21 cellular contexts compared by ENCODE assay signal in genomic region chr15:33551860-33552259, GRCh38.
DNase-seq lines count a peak whose midpoint lies in the region.
"Had no signal": no experiment of that assay in that cellular context is flagged by ENCODE, and none has a peak within 500 bp of the region (broad histone marks: within the 10 kb centered on the region; RNA-seq: fewer than 3 reads in every experiment).

No MANE protein-coding gene starts in this region.

- H3K36me3 ChIP-seq in BLaER1 treated with 17β-estradiol and CSF1 and Interleukin-3, amounts not matched to agents 10 nM and 100 nM: no peaks in the 10 kb centered on the region
- H3K36me3 ChIP-seq in H7 (replicated peaks; ENCODE audit: control insufficient read depth, insufficient read depth, low read length): no peaks in the 10 kb centered on the region

- peaks cover 5 to 24% (median 16%) of the 10 kb centered on the region in 10 experiments; a peak in 18 of 20 replicates for H3K4me1 ChIP-seq in BLaER1 treated with 17β-estradiol and CSF1 and Interleukin-3, amounts not matched to agents 10 nM and 100 nM
- H3K4me1 ChIP-seq: SJCRH30 had no signal

- peaks cover 0 to 33% (median 6%) of the 10 kb centered on the region in 11 experiments; a peak in 15 of 22 replicates for H3K9me3 ChIP-seq in BLaER1 treated with 17β-estradiol and CSF1 and Interleukin-3, amounts not matched to agents 10 nM and 100 nM (replicated peaks in 1 of 11)
- H3K9me3 ChIP-seq: SJCRH30 had no signal

- no peak overlapping the region for H3K27ac ChIP-seq in BLaER1 treated with 17β-estradiol and CSF1 and Interleukin-3, amounts not matched to agents 10 nM and 100 nM
- H3K27ac ChIP-seq: HL-60, SJCRH30 had no signal

- H3K4me3 ChIP-seq in BLaER1 treated with 17β-estradiol and CSF1 and Interleukin-3, amounts not matched to agents 10 nM and 100 nM: no peak overlapping the region
- H3K4me3 ChIP-seq in H7 (ENCODE audit: insufficient read depth, low read depth, low read length): no peak overlapping the region
- H3K4me3 ChIP-seq: SJCRH30 had no signal

- H3K27me3 ChIP-seq in BLaER1 treated with 17β-estradiol and CSF1 and Interleukin-3, amounts not matched to agents 10 nM and 100 nM: no peaks in the 10 kb centered on the region
- H3K27me3 ChIP-seq in H7 (ENCODE audit: control insufficient read depth, insufficient read depth, low read length): no peaks in the 10 kb centered on the region
- H3K27me3 ChIP-seq: SJCRH30 had no signal

- H3K9ac ChIP-seq in BLaER1 treated with 17β-estradiol and CSF1 and Interleukin-3, amounts not matched to agents 10 nM and 100 nM: no peak overlapping the region

- H4K20me1 ChIP-seq in BLaER1 treated with 17β-estradiol and CSF1 and Interleukin-3, amounts not matched to agents 10 nM and 100 nM: no peaks in the 10 kb centered on the region

- peak overlapping the region in 9 of 11 experiments; percentile 7 to 64 (median 47); a peak in 12 of 22 replicates for H3K4me2 ChIP-seq in BLaER1 treated with 17β-estradiol and CSF1 and Interleukin-3, amounts not matched to agents 10 nM and 100 nM

- intact Hi-C loops in head of caudate nucleus (cut with DNase I): no loop called here

- DNase-seq in anterior cingulate cortex (lab: John Stamatoyannopoulos, UW): peak in 32 of 58 donors; percentile 5 to 72 (median 36)
- peak in 32 of 42 donors; percentile 16 to 76 (median 38) for DNase-seq in head of caudate nucleus
- peak; percentile 59 for DNase-seq in putamen (ENCODE audit: low spot score)
- no peak for DNase-seq in H7
- DNase-seq in retina: no peak
- no peak for DNase-seq in SHP77 treated with DMSO at 0.1 percent for 48 hours (lab: John Stamatoyannopoulos, UW)
- DNase-seq in NCI-H1436 (lab: John Stamatoyannopoulos, UW): no peak
- DNase-seq: CD4-positive, alpha-beta memory T cell; COR-L47; EL; NCI-H1092; NCI-H1417 treated with DMSO at 0.1 percent for 48 hours; NCI-H187 treated with DMSO at 0.1 percent for 48 hours; NCI-H446; NCI-H526; NCI-H82; NK-92 treated with Interleukin-12 subunit alpha and Interleukin-12 subunit beta, amount 100 ng/mL, for 24 hours; PC-3; SJCRH30 had no signal

Comparison
In these comparisons a context has a peak if more than half of its experiments do, and no peak if none do; other contexts are left out.
1. DNase-seq: peak in anterior cingulate cortex (32 of 58), head of caudate nucleus (32 of 42) and putamen (single experiment); none in H7 (single experiment), retina (single experiment), SHP77 treated with DMSO at 0.1 percent for 48 hours (single experiment) and NCI-H1436 (single experiment).